ENCODE assay signal across 1 cellular context in the genomic region with DNA sequence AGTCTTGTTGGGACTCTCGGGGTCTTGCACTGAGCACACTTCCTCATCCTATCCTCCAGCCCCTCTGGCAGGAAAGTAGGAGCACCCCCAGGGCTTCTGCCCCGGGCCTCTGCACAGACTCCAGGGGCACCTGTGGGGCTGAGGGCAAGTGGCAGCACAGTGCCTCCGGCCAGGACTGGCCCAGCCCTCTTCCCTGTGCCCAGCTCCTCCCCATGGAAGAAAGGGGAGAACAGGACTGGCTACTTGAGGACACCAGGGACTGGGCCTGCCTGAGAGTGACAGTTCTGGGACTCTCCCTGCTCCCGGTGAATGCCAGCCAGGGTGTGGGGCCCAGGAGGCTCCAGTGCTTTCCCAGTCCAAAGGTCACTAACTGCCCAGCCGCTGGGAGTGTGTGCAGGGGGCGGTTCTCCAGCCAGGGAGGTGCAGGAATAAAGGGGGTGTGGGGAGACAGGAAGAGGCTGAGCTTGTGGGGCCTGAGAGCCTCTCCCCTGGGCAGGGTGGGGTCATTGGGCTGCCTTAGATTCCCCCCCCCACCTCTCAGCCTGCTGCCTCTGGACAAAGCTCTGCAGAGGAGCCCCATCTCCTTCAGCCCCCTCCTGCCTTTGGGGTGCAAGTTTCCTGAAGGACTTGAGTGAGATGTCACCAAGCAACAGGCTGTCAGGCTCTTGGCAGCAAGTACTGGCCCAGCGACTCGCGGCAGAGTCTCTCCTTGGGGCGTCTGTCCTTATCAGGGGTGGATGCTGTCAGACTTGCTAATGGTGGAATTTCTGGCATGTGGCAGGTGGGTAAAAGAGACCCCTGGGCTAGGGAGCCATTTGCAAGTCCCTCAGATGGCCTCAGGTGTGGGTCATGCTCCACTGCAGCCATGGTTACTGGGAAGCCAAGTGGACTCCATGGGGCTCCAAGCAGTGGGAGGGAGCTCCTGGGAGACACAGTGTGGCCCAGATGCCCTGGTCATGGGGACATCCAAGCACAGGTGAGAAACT.
TF ChIP-seq lines count a peak whose summit lies in the region.

No MANE protein-coding gene starts in this region.

TF ChIP-seq in HepG2, 621 proteins besides CTCF, POLR2A, EP300 and RAD21 (continued from another document and continues in another):
- TF ChIP-seq, protein P1, sequence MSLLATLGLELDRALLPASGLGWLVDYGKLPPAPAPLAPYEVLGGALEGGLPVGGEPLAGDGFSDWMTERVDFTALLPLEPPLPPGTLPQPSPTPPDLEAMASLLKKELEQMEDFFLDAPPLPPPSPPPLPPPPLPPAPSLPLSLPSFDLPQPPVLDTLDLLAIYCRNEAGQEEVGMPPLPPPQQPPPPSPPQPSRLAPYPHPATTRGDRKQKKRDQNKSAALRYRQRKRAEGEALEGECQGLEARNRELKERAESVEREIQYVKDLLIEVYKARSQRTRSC (CRISPR knock-in tag; IDR thresholded peaks at IDR 0.05; ENCODE audit: low read depth): no peak
- TF ChIP-seq, protein P2, sequence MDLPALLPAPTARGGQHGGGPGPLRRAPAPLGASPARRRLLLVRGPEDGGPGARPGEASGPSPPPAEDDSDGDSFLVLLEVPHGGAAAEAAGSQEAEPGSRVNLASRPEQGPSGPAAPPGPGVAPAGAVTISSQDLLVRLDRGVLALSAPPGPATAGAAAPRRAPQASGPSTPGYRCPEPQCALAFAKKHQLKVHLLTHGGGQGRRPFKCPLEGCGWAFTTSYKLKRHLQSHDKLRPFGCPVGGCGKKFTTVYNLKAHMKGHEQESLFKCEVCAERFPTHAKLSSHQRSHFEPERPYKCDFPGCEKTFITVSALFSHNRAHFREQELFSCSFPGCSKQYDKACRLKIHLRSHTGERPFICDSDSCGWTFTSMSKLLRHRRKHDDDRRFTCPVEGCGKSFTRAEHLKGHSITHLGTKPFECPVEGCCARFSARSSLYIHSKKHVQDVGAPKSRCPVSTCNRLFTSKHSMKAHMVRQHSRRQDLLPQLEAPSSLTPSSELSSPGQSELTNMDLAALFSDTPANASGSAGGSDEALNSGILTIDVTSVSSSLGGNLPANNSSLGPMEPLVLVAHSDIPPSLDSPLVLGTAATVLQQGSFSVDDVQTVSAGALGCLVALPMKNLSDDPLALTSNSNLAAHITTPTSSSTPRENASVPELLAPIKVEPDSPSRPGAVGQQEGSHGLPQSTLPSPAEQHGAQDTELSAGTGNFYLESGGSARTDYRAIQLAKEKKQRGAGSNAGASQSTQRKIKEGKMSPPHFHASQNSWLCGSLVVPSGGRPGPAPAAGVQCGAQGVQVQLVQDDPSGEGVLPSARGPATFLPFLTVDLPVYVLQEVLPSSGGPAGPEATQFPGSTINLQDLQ (CRISPR knock-in tag; IDR thresholded peaks at IDR 0.05): no peak
- TF ChIP-seq ZFP41 (CRISPR knock-in tag; IDR thresholded peaks at IDR 0.05; ENCODE audit: borderline replicate concordance) (no peak), HMGA1 (CRISPR knock-in tag; conservative IDR thresholded peaks at IDR 0.05) (no peak), BRD4 (CRISPR knock-in tag; IDR thresholded peaks at IDR 0.05) (peak; percentile 50), ZFP90 (CRISPR knock-in tag; IDR thresholded peaks at IDR 0.05; ENCODE audit: borderline replicate concordance) (peak; percentile 76; the same call in 1 of the 2 replicates), FOXM1 (CRISPR knock-in tag; IDR thresholded peaks at IDR 0.05) (no peak), ZNF383 (CRISPR knock-in tag; IDR thresholded peaks at IDR 0.05; ENCODE audit: borderline replicate concordance) (no peak), SNAPC2 (CRISPR knock-in tag; IDR thresholded peaks at IDR 0.05) (no peak), RFXAP (CRISPR knock-in tag; IDR thresholded peaks at IDR 0.05; ENCODE audit: borderline replicate concordance) (0 out of 2 replicates have a peak, but pooled peaks have one; percentile 40), KAT8 (CRISPR knock-in tag; IDR thresholded peaks at IDR 0.05) (peak; percentile 78), ZFY (CRISPR knock-in tag; IDR thresholded peaks at IDR 0.05) (peak; percentile 80), SYNCRIP (IDR thresholded peaks at IDR 0.05; ENCODE audit: insufficient read depth, low read depth, low read length) (no peak), ZFP36 (IDR thresholded peaks at IDR 0.05; ENCODE audit: borderline replicate concordance, low read depth, low read length, partially characterized antibody) (no peak), SRY (CRISPR knock-in tag; IDR thresholded peaks at IDR 0.05) (peak; percentile 68; the same call in 1 of the 2 replicates), FOXC1 (CRISPR knock-in tag; IDR thresholded peaks at IDR 0.05; ENCODE audit: borderline replicate concordance) (no peak), KDM6A (CRISPR knock-in tag; IDR thresholded peaks at IDR 0.05; ENCODE audit: low read depth) (peak; percentile 99), ZNF101 (CRISPR knock-in tag; IDR thresholded peaks at IDR 0.05; ENCODE audit: borderline replicate concordance, low read depth) (no peak), ZNF781 (CRISPR knock-in tag; IDR thresholded peaks at IDR 0.05; ENCODE audit: borderline replicate concordance, not compliant biosample characterization) (peak; percentile 61), NFRKB (IDR thresholded peaks at IDR 0.05) (no peak), MATR3 (CRISPR knock-in tag; IDR thresholded peaks at IDR 0.05) (no peak), ZNF678 (CRISPR knock-in tag; IDR thresholded peaks at IDR 0.05) (no peak), FOXA1 (IDR thresholded peaks at IDR 0.05) (no peak), FOXA1 (CRISPR knock-in tag; IDR thresholded peaks at IDR 0.05) (no peak; the same call in 1 of the 2 replicates)
- TF ChIP-seq, protein P3, sequence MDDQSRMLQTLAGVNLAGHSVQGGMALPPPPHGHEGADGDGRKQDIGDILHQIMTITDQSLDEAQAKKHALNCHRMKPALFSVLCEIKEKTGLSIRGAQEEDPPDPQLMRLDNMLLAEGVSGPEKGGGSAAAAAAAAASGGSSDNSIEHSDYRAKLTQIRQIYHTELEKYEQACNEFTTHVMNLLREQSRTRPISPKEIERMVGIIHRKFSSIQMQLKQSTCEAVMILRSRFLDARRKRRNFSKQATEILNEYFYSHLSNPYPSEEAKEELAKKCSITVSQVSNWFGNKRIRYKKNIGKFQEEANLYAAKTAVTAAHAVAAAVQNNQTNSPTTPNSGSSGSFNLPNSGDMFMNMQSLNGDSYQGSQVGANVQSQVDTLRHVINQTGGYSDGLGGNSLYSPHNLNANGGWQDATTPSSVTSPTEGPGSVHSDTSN (CRISPR knock-in tag; IDR thresholded peaks at IDR 0.05; ENCODE audit: borderline replicate concordance): no peak
- TF ChIP-seq, protein P4, sequence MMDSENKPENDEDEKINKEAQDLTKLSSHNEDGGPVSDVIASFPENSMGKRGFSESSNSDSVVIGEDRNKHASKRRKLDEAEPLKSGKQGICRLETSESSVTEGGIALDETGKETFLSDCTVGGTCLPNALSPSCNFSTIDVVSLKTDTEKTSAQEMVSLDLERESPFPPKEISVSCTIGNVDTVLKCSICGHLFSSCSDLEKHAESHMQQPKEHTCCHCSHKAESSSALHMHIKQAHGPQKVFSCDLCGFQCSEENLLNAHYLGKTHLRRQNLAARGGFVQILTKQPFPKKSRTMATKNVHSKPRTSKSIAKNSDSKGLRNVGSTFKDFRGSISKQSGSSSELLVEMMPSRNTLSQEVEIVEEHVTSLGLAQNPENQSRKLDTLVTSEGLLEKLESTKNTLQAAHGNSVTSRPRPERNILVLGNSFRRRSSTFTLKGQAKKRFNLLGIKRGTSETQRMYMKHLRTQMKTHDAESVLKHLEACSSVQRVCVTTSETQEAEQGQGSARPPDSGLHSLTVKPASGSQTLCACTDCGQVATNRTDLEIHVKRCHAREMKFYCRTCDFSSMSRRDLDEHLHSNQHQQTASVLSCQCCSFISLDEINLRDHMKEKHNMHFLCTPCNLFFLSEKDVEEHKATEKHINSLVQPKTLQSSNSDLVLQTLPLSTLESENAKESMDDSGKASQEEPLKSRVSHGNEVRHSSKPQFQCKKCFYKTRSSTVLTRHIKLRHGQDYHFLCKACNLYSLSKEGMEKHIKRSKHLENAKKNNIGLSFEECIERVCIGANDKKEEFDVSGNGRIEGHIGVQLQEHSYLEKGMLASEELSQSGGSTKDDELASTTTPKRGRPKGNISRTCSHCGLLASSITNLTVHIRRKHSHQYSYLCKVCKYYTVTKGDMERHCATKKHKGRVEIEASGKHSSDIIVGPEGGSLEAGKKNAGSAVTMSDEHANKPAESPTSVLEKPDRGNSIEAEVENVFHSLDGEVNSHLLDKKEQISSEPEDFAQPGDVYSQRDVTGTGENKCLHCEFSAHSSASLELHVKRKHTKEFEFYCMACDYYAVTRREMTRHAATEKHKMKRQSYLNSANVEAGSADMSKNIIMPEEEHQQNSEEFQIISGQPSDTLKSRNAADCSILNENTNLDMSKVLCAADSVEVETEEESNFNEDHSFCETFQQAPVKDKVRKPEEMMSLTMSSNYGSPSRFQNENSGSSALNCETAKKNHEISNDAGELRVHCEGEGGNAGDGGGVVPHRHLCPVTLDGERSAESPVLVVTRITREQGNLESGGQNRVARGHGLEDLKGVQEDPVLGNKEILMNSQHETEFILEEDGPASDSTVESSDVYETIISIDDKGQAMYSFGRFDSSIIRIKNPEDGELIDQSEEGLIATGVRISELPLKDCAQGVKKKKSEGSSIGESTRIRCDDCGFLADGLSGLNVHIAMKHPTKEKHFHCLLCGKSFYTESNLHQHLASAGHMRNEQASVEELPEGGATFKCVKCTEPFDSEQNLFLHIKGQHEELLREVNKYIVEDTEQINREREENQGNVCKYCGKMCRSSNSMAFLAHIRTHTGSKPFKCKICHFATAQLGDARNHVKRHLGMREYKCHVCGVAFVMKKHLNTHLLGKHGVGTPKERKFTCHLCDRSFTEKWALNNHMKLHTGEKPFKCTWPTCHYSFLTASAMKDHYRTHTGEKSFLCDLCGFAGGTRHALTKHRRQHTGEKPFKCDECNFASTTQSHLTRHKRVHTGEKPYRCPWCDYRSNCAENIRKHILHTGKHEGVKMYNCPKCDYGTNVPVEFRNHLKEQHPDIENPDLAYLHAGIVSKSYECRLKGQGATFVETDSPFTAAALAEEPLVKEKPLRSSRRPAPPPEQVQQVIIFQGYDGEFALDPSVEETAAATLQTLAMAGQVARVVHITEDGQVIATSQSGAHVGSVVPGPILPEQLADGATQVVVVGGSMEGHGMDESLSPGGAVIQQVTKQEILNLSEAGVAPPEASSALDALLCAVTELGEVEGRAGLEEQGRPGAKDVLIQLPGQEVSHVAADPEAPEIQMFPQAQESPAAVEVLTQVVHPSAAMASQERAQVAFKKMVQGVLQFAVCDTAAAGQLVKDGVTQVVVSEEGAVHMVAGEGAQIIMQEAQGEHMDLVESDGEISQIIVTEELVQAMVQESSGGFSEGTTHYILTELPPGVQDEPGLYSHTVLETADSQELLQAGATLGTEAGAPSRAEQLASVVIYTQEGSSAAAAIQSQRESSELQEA (CRISPR knock-in tag; IDR thresholded peaks at IDR 0.05; ENCODE audit: not compliant biosample characterization): no peak
- TF ChIP-seq, protein P5, sequence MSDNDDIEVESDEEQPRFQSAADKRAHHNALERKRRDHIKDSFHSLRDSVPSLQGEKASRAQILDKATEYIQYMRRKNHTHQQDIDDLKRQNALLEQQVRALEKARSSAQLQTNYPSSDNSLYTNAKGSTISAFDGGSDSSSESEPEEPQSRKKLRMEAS (IDR thresholded peaks at IDR 0.05): peak; percentile 46
- TF ChIP-seq, protein P6, sequence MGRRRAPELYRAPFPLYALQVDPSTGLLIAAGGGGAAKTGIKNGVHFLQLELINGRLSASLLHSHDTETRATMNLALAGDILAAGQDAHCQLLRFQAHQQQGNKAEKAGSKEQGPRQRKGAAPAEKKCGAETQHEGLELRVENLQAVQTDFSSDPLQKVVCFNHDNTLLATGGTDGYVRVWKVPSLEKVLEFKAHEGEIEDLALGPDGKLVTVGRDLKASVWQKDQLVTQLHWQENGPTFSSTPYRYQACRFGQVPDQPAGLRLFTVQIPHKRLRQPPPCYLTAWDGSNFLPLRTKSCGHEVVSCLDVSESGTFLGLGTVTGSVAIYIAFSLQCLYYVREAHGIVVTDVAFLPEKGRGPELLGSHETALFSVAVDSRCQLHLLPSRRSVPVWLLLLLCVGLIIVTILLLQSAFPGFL (CRISPR knock-in tag; IDR thresholded peaks at IDR 0.05): no peak
- TF ChIP-seq, protein P7, sequence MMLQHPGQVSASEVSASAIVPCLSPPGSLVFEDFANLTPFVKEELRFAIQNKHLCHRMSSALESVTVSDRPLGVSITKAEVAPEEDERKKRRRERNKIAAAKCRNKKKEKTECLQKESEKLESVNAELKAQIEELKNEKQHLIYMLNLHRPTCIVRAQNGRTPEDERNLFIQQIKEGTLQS (CRISPR knock-in tag; IDR thresholded peaks at IDR 0.05): peak; percentile 20; the same call in 1 of the 2 replicates
- TF ChIP-seq, protein P8, sequence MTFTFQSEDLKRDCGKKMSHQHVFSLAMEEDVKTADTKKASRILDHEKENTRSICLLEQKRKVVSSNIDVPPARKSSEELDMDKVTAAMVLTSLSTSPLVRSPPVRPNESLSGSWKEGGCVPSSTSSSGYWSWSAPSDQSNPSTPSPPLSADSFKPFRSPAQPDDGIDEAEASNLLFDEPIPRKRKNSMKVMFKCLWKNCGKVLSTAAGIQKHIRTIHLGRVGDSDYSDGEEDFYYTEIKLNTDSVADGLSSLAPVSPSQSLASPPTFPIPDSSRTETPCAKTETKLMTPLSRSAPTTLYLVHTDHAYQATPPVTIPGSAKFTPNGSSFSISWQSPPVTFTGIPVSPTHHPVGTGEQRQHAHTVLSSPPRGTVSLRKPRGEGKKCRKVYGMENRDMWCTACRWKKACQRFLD (CRISPR knock-in tag; IDR thresholded peaks at IDR 0.05; ENCODE audit: borderline replicate concordance): peak; percentile 42; the same call in 1 of the 2 replicates
- TF ChIP-seq, protein P9, sequence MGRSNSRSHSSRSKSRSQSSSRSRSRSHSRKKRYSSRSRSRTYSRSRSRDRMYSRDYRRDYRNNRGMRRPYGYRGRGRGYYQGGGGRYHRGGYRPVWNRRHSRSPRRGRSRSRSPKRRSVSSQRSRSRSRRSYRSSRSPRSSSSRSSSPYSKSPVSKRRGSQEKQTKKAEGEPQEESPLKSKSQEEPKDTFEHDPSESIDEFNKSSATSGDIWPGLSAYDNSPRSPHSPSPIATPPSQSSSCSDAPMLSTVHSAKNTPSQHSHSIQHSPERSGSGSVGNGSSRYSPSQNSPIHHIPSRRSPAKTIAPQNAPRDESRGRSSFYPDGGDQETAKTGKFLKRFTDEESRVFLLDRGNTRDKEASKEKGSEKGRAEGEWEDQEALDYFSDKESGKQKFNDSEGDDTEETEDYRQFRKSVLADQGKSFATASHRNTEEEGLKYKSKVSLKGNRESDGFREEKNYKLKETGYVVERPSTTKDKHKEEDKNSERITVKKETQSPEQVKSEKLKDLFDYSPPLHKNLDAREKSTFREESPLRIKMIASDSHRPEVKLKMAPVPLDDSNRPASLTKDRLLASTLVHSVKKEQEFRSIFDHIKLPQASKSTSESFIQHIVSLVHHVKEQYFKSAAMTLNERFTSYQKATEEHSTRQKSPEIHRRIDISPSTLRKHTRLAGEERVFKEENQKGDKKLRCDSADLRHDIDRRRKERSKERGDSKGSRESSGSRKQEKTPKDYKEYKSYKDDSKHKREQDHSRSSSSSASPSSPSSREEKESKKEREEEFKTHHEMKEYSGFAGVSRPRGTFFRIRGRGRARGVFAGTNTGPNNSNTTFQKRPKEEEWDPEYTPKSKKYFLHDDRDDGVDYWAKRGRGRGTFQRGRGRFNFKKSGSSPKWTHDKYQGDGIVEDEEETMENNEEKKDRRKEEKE (IDR thresholded peaks at IDR 0.05): no peak
- TF ChIP-seq, protein P10, sequence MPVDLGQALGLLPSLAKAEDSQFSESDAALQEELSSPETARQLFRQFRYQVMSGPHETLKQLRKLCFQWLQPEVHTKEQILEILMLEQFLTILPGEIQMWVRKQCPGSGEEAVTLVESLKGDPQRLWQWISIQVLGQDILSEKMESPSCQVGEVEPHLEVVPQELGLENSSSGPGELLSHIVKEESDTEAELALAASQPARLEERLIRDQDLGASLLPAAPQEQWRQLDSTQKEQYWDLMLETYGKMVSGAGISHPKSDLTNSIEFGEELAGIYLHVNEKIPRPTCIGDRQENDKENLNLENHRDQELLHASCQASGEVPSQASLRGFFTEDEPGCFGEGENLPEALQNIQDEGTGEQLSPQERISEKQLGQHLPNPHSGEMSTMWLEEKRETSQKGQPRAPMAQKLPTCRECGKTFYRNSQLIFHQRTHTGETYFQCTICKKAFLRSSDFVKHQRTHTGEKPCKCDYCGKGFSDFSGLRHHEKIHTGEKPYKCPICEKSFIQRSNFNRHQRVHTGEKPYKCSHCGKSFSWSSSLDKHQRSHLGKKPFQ (CRISPR knock-in tag; IDR thresholded peaks at IDR 0.05; ENCODE audit: insufficient replicate concordance): peak; percentile 59
